Comparison of ENCODE assay signal across 14 cellular contexts in genomic region chr18:23838801-23839366, GRCh38.
DNase-seq lines count a peak whose midpoint lies in the region; ATAC-seq, FAIRE-seq and TF ChIP-seq lines count a peak whose summit lies in the region.
"Had no signal": no experiment of that assay in that cellular context is flagged by ENCODE, and none has a peak within 500 bp of the region (broad histone marks: within the 10 kb centered on the region; RNA-seq: fewer than 3 reads in every experiment).

No MANE protein-coding gene starts in this region.

- H3K79me2 ChIP-seq in GM12878 (ENCODE audit: control insufficient read depth, insufficient read depth, low read length): no peaks in the 10 kb centered on the region

- DNase-seq in GM12878 (ENCODE audit: low read depth, low spot score) (no peak), left lobe of liver (ENCODE audit: low spot score) (no peak), globus pallidus (ENCODE audit: low spot score) (no peak), DMS 273 treated with DMSO at 0.1 percent for 48 hours (lab: John Stamatoyannopoulos, UW) (no peak), cerebellar nuclear complex (lab: John Stamatoyannopoulos, UW) (no peak), MG63 (no peak)
- DNase-seq: activated T-cell treated with anti-CD3 and anti-CD28 coated beads, Interleukin-2, amount 50 U/mL, for 24 hours; CD4-positive, alpha-beta memory T cell; Karpas-422; NCI-H2227 treated with DMSO at 0.1 percent for 48 hours; right lobe of liver had no signal

- BruUV-seq in GM12878 (replicated peaks; lab: Mats Ljungman, UMichigan): no TSS peak

- TF ChIP-seq EP300 in Ishikawa (IDR thresholded peaks at IDR 0.05; ENCODE audit: borderline replicate concordance): no peak
- no peak for TF ChIP-seq EP300 in GM12878 (IDR thresholded peaks at IDR 0.05; ENCODE audit: borderline replicate concordance in 1 of 2, control insufficient read depth in 1 of 2, low read depth in 2 of 2, low read length in 2 of 2)

- no peak for TF ChIP-seq POLR2A in GM12878 (IDR thresholded peaks at IDR 0.05; ENCODE audit: low read depth, low read length)

- H4K20me1 ChIP-seq in BLaER1: no peaks in the 10 kb centered on the region
- no peaks in the 10 kb centered on the region for H4K20me1 ChIP-seq in GM12878 (ENCODE audit: control insufficient read depth, insufficient read depth)

- no peak for FAIRE-seq in GM12878 (lab: Jason Lieb, UNC)

- H3K4me3 ChIP-seq in BLaER1 (peak overlapping the region; percentile 32; the same call in 1 of the 2 replicates), GM12878 (no peak overlapping the region), MG63 (no peak overlapping the region)
- H3K4me3 ChIP-seq: right lobe of liver had no signal

- RAD21 ChIA-PET in GM12878 (lab: Charles Lee; ENCODE audit: unreplicated experiment): no interaction called here

- in situ Hi-C loops in GM12878 (cut with MboI): no loop called here

- intact Hi-C loops in GM12878 (cut with micrococcal nuclease; ENCODE audit: unreplicated experiment): no loop called here

- H3K27ac ChIP-seq in BLaER1 (peak overlapping the region; percentile 84), GM12878 (ENCODE audit: control insufficient read depth, insufficient read depth) (no peak overlapping the region)
- H3K27ac ChIP-seq: right lobe of liver, VCaP had no signal

- CTCF ChIA-PET in GM12878 (lab: Yijun Ruan, JAX): interaction anchor here (0.6 to 1.7 kb wide), 4 partner anchors 9 to 274 kb away, joined by 3 read pairs; no protein-coding TSS in a partner anchor

- SMC1A ChIA-PET in GM12878 (lab: Charles Lee; ENCODE audit: uncharacterized antibody, unreplicated experiment): interaction anchor here (1.0 to 2.8 kb wide), 10 partner anchors 10 to 340 kb away, joined by 3 to 20 read pairs (median 4); no protein-coding TSS in a partner anchor

- H2AFZ ChIP-seq in GM12878 (ENCODE audit: control insufficient read depth, low read depth, low read length): no peak overlapping the region

- H3K27me3 ChIP-seq in BLaER1 (no peaks in the 10 kb centered on the region), GM12878 (replicated peaks in 1 of 2; ENCODE audit: control insufficient read depth in 2 of 2, insufficient read depth in 2 of 2, low read length in 1 of 2) (no peaks in the 10 kb centered on the region), MG63 (no peaks in the 10 kb centered on the region)
- H3K27me3 ChIP-seq: right lobe of liver had no signal

- H3K9ac ChIP-seq in BLaER1 (peak overlapping the region; percentile 68), GM12878 (ENCODE audit: control insufficient read depth, insufficient read depth, low read length) (no peak overlapping the region)

- TF ChIP-seq RAD21 in Ishikawa (IDR thresholded peaks at IDR 0.05; ENCODE audit: low read depth) (no peak), GM12878 (IDR thresholded peaks at IDR 0.05; ENCODE audit: insufficient read depth, low read depth, low read length) (no peak)

- H3K4me1 ChIP-seq in BLaER1 (peaks cover 68% of the 10 kb centered on the region), GM12878 (ENCODE audit: control insufficient read depth, insufficient read depth, low read length) (no peaks in the 10 kb centered on the region)
- H3K4me1 ChIP-seq: right lobe of liver had no signal

- WGBS in GM12878 (ENCODE audit: insufficient coverage, insufficient replicate concordance, low lambda C conversion rate, missing lambda C conversion rate): 23% methylated on average over 7 of the region's 7 CpGs

- H3K36me3 ChIP-seq in BLaER1 (peaks cover 10% of the 10 kb centered on the region; the same call in 1 of the 2 replicates), GM12878 (ENCODE audit: control insufficient read depth in 2 of 2, insufficient read depth in 2 of 2, low read length in 1 of 2) (no peaks in the 10 kb centered on the region), MG63 (peaks cover 20% of the 10 kb centered on the region)
- H3K36me3 ChIP-seq: right lobe of liver had no signal

- POLR2A ChIA-PET in GM12878 (lab: Charles Lee): interaction anchor here (1.0 to 1.5 kb wide), 2 partner anchors 11 to 18 kb away, joined by 3 to 5 read pairs; no protein-coding TSS in a partner anchor

- H3K9me3 ChIP-seq in BLaER1: no peaks in the 10 kb centered on the region; the same call in 1 of the 2 replicates
- no peaks in the 10 kb centered on the region for H3K9me3 ChIP-seq in GM12878 (replicated peaks; ENCODE audit: control insufficient read depth, insufficient read depth, low read length)
- H3K9me3 ChIP-seq in MG63: no peaks in the 10 kb centered on the region
- H3K9me3 ChIP-seq: right lobe of liver had no signal

- no peak for TF ChIP-seq CTCF in GM12878 (IDR thresholded peaks at IDR 0.05 in 2 of 3, conservative IDR thresholded peaks at IDR 0.05 in 1 of 3; ENCODE audit: control insufficient read depth in 2 of 3, extremely low read depth in 1 of 3, insufficient read depth in 1 of 3, low read depth in 3 of 3, low read length in 3 of 3)

- ATAC-seq in GM12878 (peak; percentile 85), left lobe of liver (peak; percentile 36)

- H3K4me2 ChIP-seq in BLaER1 (peak overlapping the region; percentile 78), GM12878 (ENCODE audit: control insufficient read depth, insufficient read depth) (no peak overlapping the region)

TF ChIP-seq in Ishikawa, 13 proteins besides CTCF, POLR2A, EP300 and RAD21:
- TF ChIP-seq TEAD4 (IDR thresholded peaks at IDR 0.05) (0 out of 2 replicates have a peak, but pooled peaks have one; percentile 24), TCF12 (IDR thresholded peaks at IDR 0.05; ENCODE audit: low read depth) (no peak), USF1 (IDR thresholded peaks at IDR 0.05) (no peak)

TF ChIP-seq in GM12878, 131 proteins besides CTCF, POLR2A, EP300 and RAD21:
- peak; percentile 29; the same call in 1 of the 2 replicates for TF ChIP-seq RUNX3 (IDR thresholded peaks at IDR 0.05; ENCODE audit: low read length)
- no peak for TF ChIP-seq TAF1 (IDR thresholded peaks at IDR 0.05; ENCODE audit: borderline replicate concordance, low read depth, low read length)
- TF ChIP-seq BCL11A (IDR thresholded peaks at IDR 0.05; ENCODE audit: low read depth, low read length): no peak
- no peak for TF ChIP-seq SREBF1 (IDR thresholded peaks at IDR 0.05; ENCODE audit: low read length)
- TF ChIP-seq CREB1 (IDR thresholded peaks at IDR 0.05; ENCODE audit: low read depth): 0 out of 2 replicates have a peak, but pooled peaks have one; percentile 14
- TF ChIP-seq EED (IDR thresholded peaks at IDR 0.05; ENCODE audit: low read depth): 0 out of 2 replicates have a peak, but pooled peaks have one; percentile 14
- TF ChIP-seq ZBTB40 (IDR thresholded peaks at IDR 0.05; ENCODE audit: borderline replicate concordance): no peak
- TF ChIP-seq ETV6 (conservative IDR thresholded peaks at IDR 0.05 in 1 of 2, IDR thresholded peaks at IDR 0.05 in 1 of 2; ENCODE audit: borderline replicate concordance in 1 of 2, low read depth in 1 of 2): peak in 1 of 2 experiments; percentile 40; a peak in 1 of 4 replicates
- no peak for TF ChIP-seq EZH2 (IDR thresholded peaks at IDR 0.05; ENCODE audit: borderline replicate concordance, control insufficient read depth, low read depth, low read length)
- no peak for TF ChIP-seq ESRRA (IDR thresholded peaks at IDR 0.05; ENCODE audit: low read length)
- no peak for TF ChIP-seq ATF7 (IDR thresholded peaks at IDR 0.05; ENCODE audit: low read depth)
- 0 out of 2 replicates have a peak, but pooled peaks have one; percentile 31 for TF ChIP-seq JUNB (IDR thresholded peaks at IDR 0.05)
- no peak for TF ChIP-seq NR2C1 (IDR thresholded peaks at IDR 0.05)
- no peak for TF ChIP-seq PBX3 (IDR thresholded peaks at IDR 0.05; ENCODE audit: insufficient replicate concordance, low read depth, low read length)
- TF ChIP-seq KAT2A (conservative IDR thresholded peaks at IDR 0.05; ENCODE audit: control insufficient read depth, low read depth, low read length): no peak
- no peak for TF ChIP-seq YBX1 (IDR thresholded peaks at IDR 0.05)
